21 cellular contexts compared by ENCODE assay signal in genomic region chr5:96546120-96546519, GRCh38.
"Had no signal": no experiment of that assay in that cellular context is flagged by ENCODE, and none has a peak within 500 bp of the region (broad histone marks: within the 10 kb centered on the region; RNA-seq: fewer than 3 reads in every experiment).

No MANE protein-coding gene starts in this region.

- ATAC-seq: activated CD8-positive, alpha-beta T cell treated with anti-CD3 and anti-CD28 coated beads for 36 hours; Right ventricle myocardium inferior had no signal

- H3K27ac Mint-ChIP-seq: activated CD8-positive, alpha-beta T cell treated with anti-CD3 and anti-CD28 coated beads for 36 hours; activated naive CD4-positive, alpha-beta T cell treated with anti-CD3 and anti-CD28 coated beads for 36 hours; activated naive CD8-positive, alpha-beta T cell; activated T-helper 1 cell treated with anti-CD3 and anti-CD28 coated beads, Interleukin-12 subunit alpha, Interleukin-12 subunit beta, Interleukin-2, Interleukin-4 antibody, amounts not matched to agents 30 ng/mL and 10 ng/mL and 1 ng/mL, durations not matched to agents 14 hours and 24 hours and 36 hours had no signal

- H3K36me3 Mint-ChIP-seq: activated naive CD8-positive, alpha-beta T cell had no signal

- H3K9me3 Mint-ChIP-seq: activated CD8-positive, alpha-beta T cell treated with anti-CD3 and anti-CD28 coated beads for 36 hours; activated naive CD4-positive, alpha-beta T cell treated with anti-CD3 and anti-CD28 coated beads for 36 hours had no signal

- H3K4me3 Mint-ChIP-seq: activated CD8-positive, alpha-beta T cell treated with anti-CD3 and anti-CD28 coated beads for 36 hours; activated naive CD4-positive, alpha-beta T cell treated with anti-CD3 and anti-CD28 coated beads for 36 hours; activated naive CD8-positive, alpha-beta T cell; activated T-helper 1 cell treated with anti-CD3 and anti-CD28 coated beads, Interleukin-12 subunit alpha, Interleukin-12 subunit beta, Interleukin-2, Interleukin-4 antibody, amounts not matched to agents 30 ng/mL and 10 ng/mL and 1 ng/mL, durations not matched to agents 14 hours and 24 hours and 36 hours had no signal

- DNase-seq: activated CD4-positive, alpha-beta T cell treated with anti-CD3 and anti-CD28 coated beads for 4 hours; activated CD4-positive, CD25-positive, alpha-beta regulatory T cell; activated CD8-positive, alpha-beta memory T cell treated with anti-CD3 and anti-CD28 coated beads, Interleukin-2, amount 50 U/mL, for 4 hours; activated CD8-positive, alpha-beta T cell treated with anti-CD3 and anti-CD28 coated beads for 36 hours; activated gamma-delta T cell; activated naive CD4-positive, alpha-beta T cell treated with anti-CD3 and anti-CD28 coated beads for 36 hours; amygdala; brain microvascular endothelial cell; cerebellar nuclear complex; MM.1S; NCI-H1105; NCI-H1436; NCI-H187; NCI-H2081 treated with DMSO at 0.1 percent for 48 hours; NCI-H446; NCI-H524; SK-N-SH; T-helper 1 cell had no signal

- H3K27me3 Mint-ChIP-seq: activated CD8-positive, alpha-beta T cell treated with anti-CD3 and anti-CD28 coated beads for 36 hours; activated naive CD8-positive, alpha-beta T cell had no signal
